In genomic region chr9:22342489-22343217, GRCh38 we compare ENCODE assay signal across 12 cellular contexts.
DNase-seq lines count a peak whose midpoint lies in the region; ATAC-seq, FAIRE-seq and TF ChIP-seq lines count a peak whose summit lies in the region.
"Had no signal": no experiment of that assay in that cellular context is flagged by ENCODE, and none has a peak within 500 bp of the region (broad histone marks: within the 10 kb centered on the region; RNA-seq: fewer than 3 reads in every experiment).

No MANE protein-coding gene starts in this region.

- no peaks in the 10 kb centered on the region for H3K27me3 ChIP-seq in A673 (replicated peaks; ENCODE audit: insufficient read depth, low read depth, low read length, poor library complexity)
- H3K27me3 ChIP-seq: stomach had no signal

- intact Hi-C loops in A673 (cut with micrococcal nuclease; ENCODE audit: unreplicated experiment) = no loop called here

- CTCF ChIA-PET in A673 (lab: Charles Lee) = no interaction called here

- no peak for FAIRE-seq in HTR-8/SVneo (lab: Jason Lieb, UNC)

- H3K4me3 Mint-ChIP-seq in activated T-cell treated with anti-CD3 and anti-CD28 coated beads, Interleukin-2, amount 50 U/mL, for 4 hours = no peak overlapping the region

- H3K4me3 ChIP-seq in fibroblast of pulmonary artery (replicated peaks; ENCODE audit: low read depth, low read length) (no peak overlapping the region), A673 (ENCODE audit: low read depth, low read length, poor library complexity, severe bottlenecking) (no peak overlapping the region)
- H3K4me3 ChIP-seq: stomach had no signal

- DNase-seq in HTR-8/SVneo (ENCODE audit: insufficient read length, low spot score) (peak; percentile 18), T1000 (lab: John Stamatoyannopoulos, UW) (peak; percentile 4), fibroblast of pulmonary artery (ENCODE audit: low read depth) (peak; percentile 46), renal cortical epithelial cell (ENCODE audit: low read depth) (peak; percentile 51), NCI-H2196 treated with DMSO at 0.1 percent for 48 hours (lab: John Stamatoyannopoulos, UW; ENCODE audit: unreplicated experiment) (no peak), A673 (ENCODE audit: low spot score) (no peak), iPS-NIHi7 (ENCODE audit: extremely low spot score) (no peak)
- no peak for DNase-seq in activated T-cell treated with anti-CD3 and anti-CD28 coated beads, Interleukin-2, amount 50 U/mL, for 4 hours
- DNase-seq: DMS153; islet precursor cell; stimulated activated CD4-positive, alpha-beta T cell treated with anti-CD3 and anti-CD28 coated beads, Interleukin-4, amount 100 ng/mL, for 24 hours; stomach had no signal

- BruUV-seq in A673 (replicated peaks; lab: Mats Ljungman, UMichigan) = no TSS peak

- no peaks in the 10 kb centered on the region for H3K36me3 ChIP-seq in A673 (ENCODE audit: insufficient read depth, low read length, poor library complexity, severe bottlenecking)
- H3K36me3 ChIP-seq: stomach had no signal

- no peaks in the 10 kb centered on the region for H3K9me3 Mint-ChIP-seq in activated T-cell treated with anti-CD3 and anti-CD28 coated beads, Interleukin-2, amount 50 U/mL, for 4 hours

- TF ChIP-seq CTCF in fibroblast of pulmonary artery (IDR thresholded peaks at IDR 0.05; ENCODE audit: low read length, missing control alignments) = no peak
- no peak for TF ChIP-seq CTCF in A673 (conservative IDR thresholded peaks at IDR 0.05; ENCODE audit: low read depth, low read length)

- ATAC-seq in activated T-cell treated with anti-CD3 and anti-CD28 coated beads, Interleukin-2, amount 50 U/mL, for 4 hours = no peak

- no peaks in the 10 kb centered on the region for H3K4me1 ChIP-seq in A673 (ENCODE audit: insufficient read depth, low read length, poor library complexity, severe bottlenecking)

- POLR2A ChIA-PET in A673 (lab: Charles Lee; ENCODE audit: low non-redundant PET) = no interaction called here

- no peaks in the 10 kb centered on the region for H3K4me1 Mint-ChIP-seq in activated T-cell treated with anti-CD3 and anti-CD28 coated beads, Interleukin-2, amount 50 U/mL, for 4 hours (ENCODE audit: low read depth)

- H3K9me3 ChIP-seq in A673 (ENCODE audit: low read depth, low read length, poor library complexity, severe bottlenecking) = no peaks in the 10 kb centered on the region
- H3K9me3 ChIP-seq: stomach had no signal

- no peaks in the 10 kb centered on the region for H3K27me3 Mint-ChIP-seq in activated T-cell treated with anti-CD3 and anti-CD28 coated beads, Interleukin-2, amount 50 U/mL, for 4 hours (ENCODE audit: low read depth)

- no peak overlapping the region for H3K27ac ChIP-seq in A673 (ENCODE audit: low read depth, low read length, poor library complexity, severe bottlenecking)
- H3K27ac ChIP-seq: stomach had no signal

- H3K36me3 Mint-ChIP-seq in activated T-cell treated with anti-CD3 and anti-CD28 coated beads, Interleukin-2, amount 50 U/mL, for 4 hours (ENCODE audit: insufficient read depth) = no peaks in the 10 kb centered on the region

Comparison
In these comparisons a context has a peak if more than half of its experiments do, and no peak if none do; other contexts are left out.
1. DNase-seq: peak in HTR-8/SVneo (single experiment), T1000 (single experiment), fibroblast of pulmonary artery (single experiment) and renal cortical epithelial cell (single experiment); none in activated T-cell treated with anti-CD3 and anti-CD28 coated beads, Interleukin-2, amount 50 U/mL, for 4 hours (single experiment), NCI-H2196 treated with DMSO at 0.1 percent for 48 hours (single experiment), A673 (single experiment) and iPS-NIHi7 (single experiment).